26 cellular contexts compared by ENCODE assay signal in the genomic region with DNA sequence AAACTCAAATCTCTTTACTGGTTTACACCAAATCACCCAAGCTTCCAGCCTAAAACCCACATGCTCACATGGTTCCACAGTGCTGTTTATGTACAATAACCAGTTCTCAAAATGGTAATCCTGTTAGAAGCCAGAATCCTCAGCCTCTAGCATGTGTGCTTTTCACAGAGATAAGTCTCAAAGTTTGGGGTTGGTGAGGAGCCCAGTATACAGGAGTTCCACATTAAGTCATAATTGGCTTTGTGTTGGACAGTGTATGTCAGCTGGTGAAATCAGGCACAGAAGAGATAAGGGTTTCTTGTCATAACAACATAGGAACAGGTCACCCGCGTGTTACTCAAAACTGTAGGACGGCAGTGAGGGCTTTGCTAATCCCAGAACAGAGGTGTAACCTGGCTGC. TPM values are rescaled to one million over a fixed set of nuclear protein-coding genes. Genes with fewer than 3 reads are reported as not detected.
DNase-seq lines count a peak whose midpoint lies in the region; ATAC-seq, FAIRE-seq and TF ChIP-seq lines count a peak whose summit lies in the region.
"Had no signal": no experiment of that assay in that cellular context is flagged by ENCODE, and none has a peak within 500 bp of the region (broad histone marks: within the 10 kb centered on the region; RNA-seq: fewer than 3 reads in every experiment).

A gene with protein sequence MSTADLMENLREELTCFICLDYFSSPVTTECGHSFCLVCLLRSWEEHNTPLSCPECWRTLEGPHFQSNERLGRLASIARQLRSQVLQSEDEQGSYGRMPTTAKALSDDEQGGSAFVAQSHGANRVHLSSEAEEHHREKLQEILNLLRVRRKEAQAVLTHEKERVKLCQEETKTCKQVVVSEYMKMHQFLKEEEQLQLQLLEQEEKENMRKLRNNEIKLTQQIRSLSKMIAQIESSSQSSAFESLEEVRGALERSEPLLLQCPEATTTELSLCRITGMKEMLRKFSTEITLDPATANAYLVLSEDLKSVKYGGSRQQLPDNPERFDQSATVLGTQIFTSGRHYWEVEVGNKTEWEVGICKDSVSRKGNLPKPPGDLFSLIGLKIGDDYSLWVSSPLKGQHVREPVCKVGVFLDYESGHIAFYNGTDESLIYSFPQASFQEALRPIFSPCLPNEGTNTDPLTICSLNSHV (plus strand): TSS at position 301 of the 400 bp plus-strand sequence. CDS start 118 bp downstream, outside the sequence.

- H2BK120ac ChIP-seq in H1 (replicated peaks; ENCODE audit: low read depth, low read length): no peak within 1 kb of the TSS

- intact Hi-C loops in mammary epithelial cell (cut with micrococcal nuclease) (no loop called here), MCF 10A (cut with micrococcal nuclease) (no loop called here)

- no peak within 1 kb of the TSS for H3K4ac ChIP-seq in H1 (replicated peaks; ENCODE audit: insufficient read length, low read depth, low read length)

- H3K36me3 ChIP-seq in mammary epithelial cell (ENCODE audit: insufficient read depth, low read length): no peaks in the 10 kb centered on the region
- no peaks in the 10 kb centered on the region for H3K36me3 ChIP-seq in H1 (ENCODE audit: control insufficient read depth in 2 of 4, insufficient read depth in 4 of 4, low read length in 3 of 4)
- no peaks in the 10 kb centered on the region for H3K36me3 ChIP-seq in osteoblast (ENCODE audit: insufficient read depth, low read length)
- H3K36me3 ChIP-seq: BE2C; BLaER1 treated with 17β-estradiol and CSF1 and Interleukin-3, amounts not matched to agents 10 nM and 100 nM had no signal

- no peak within 1 kb of the TSS for H3K4me2 ChIP-seq in mammary epithelial cell (ENCODE audit: insufficient read depth, low read depth, low read length)
- no peak within 1 kb of the TSS for H3K4me2 ChIP-seq in H1 (ENCODE audit: insufficient read depth in 1 of 2, low read depth in 2 of 2, low read length in 2 of 2)
- no peak within 1 kb of the TSS for H3K4me2 ChIP-seq in osteoblast (ENCODE audit: insufficient read depth, low read length)
- H3K4me2 ChIP-seq: BLaER1 treated with 17β-estradiol and CSF1 and Interleukin-3, amounts not matched to agents 10 nM and 100 nM had no signal

- CTCF ChIA-PET in mammary epithelial cell (lab: Charles Lee; ENCODE audit: low non-redundant PET): no interaction called here
- CTCF ChIA-PET in MCF 10A (lab: Yijun Ruan, JAX): no interaction called here
- CTCF ChIA-PET in H1 (lab: Charles Lee; ENCODE audit: partially characterized antibody): interaction anchor here (0.6 to 1.8 kb wide), 2 partner anchors 8 to 147 kb away, joined by 3 to 6 read pairs; no protein-coding TSS in a partner anchor

- H2AFZ ChIP-seq in mammary epithelial cell (ENCODE audit: low read depth, low read length) (peak within 1 kb of the TSS; percentile 42), H1 (ENCODE audit: low read length) (0 out of 2 replicates have a peak within 1 kb of the TSS, but pooled peaks have one; percentile 67), osteoblast (ENCODE audit: low read length) (no peak within 1 kb of the TSS)

- TF ChIP-seq EP300 in H1 (IDR thresholded peaks at IDR 0.05; ENCODE audit: borderline replicate concordance in 1 of 2, low read depth in 2 of 2, low read length in 2 of 2): no peak

- no peak within 1 kb of the TSS for H3K18ac ChIP-seq in H1 (ENCODE audit: extremely low read depth, low read length)

- H3K27me3 Mint-ChIP-seq in MCF 10A (ENCODE audit: insufficient read depth, unreplicated experiment): no peaks in the 10 kb centered on the region
- H3K27me3 Mint-ChIP-seq: CD4-positive, alpha-beta T cell; CD8-positive, alpha-beta memory T cell had no signal

- no peaks in the 10 kb centered on the region for H3K9me3 Mint-ChIP-seq in MCF 10A (ENCODE audit: unreplicated experiment)
- H3K9me3 Mint-ChIP-seq: H9 had no signal

- H3K4me1 ChIP-seq in mammary epithelial cell (ENCODE audit: insufficient read depth, low read length): no peaks in the 10 kb centered on the region
- H3K4me1 ChIP-seq in H1 (replicated peaks in 1 of 4; ENCODE audit: control insufficient read depth in 3 of 4, insufficient read depth in 4 of 4, low read length in 3 of 4): no peaks in the 10 kb centered on the region
- no peaks in the 10 kb centered on the region for H3K4me1 ChIP-seq in osteoblast (ENCODE audit: insufficient read depth, low read length)
- H3K4me1 ChIP-seq: BE2C had no signal

- no TSS peak for BruUV-seq in mammary epithelial cell (replicated peaks; lab: Mats Ljungman, UMichigan)
- no TSS peak for BruUV-seq in MCF 10A (replicated peaks; lab: Mats Ljungman, UMichigan)

- no peak within 1 kb of the TSS; the same call in 1 of the 2 replicates for H2BK5ac ChIP-seq in H1 (ENCODE audit: low read depth, low read length)

- POLR2A ChIA-PET in MCF 10A (lab: Yijun Ruan, JAX) (interaction anchor here (1.7 kb wide), 1 partner anchor 12 kb away, joined by 4 read pairs; no protein-coding TSS in a partner anchor), H1 (lab: Charles Lee; ENCODE audit: partially characterized antibody) (interaction anchor here (0.8 to 1.6 kb wide), 2 partner anchors 31 to 134 kb away, joined by 4 to 5 read pairs; no protein-coding TSS in a partner anchor)

- no peaks in the 10 kb centered on the region for H3K79me1 ChIP-seq in H1 (ENCODE audit: low read depth, low read length)

- H3K4me3 ChIP-seq in mammary epithelial cell (replicated peaks in 1 of 3; ENCODE audit: insufficient read depth in 1 of 3, low read depth in 2 of 3, low read length in 3 of 3) (no peak within 1 kb of the TSS), H1 (ENCODE audit: extremely low read depth in 1 of 4, insufficient read depth in 2 of 4, low read depth in 3 of 4, low read length in 4 of 4) (no peak within 1 kb of the TSS), osteoblast (ENCODE audit: insufficient read depth, low read length) (no peak within 1 kb of the TSS)
- H3K4me3 ChIP-seq: BLaER1 treated with 17β-estradiol and CSF1 and Interleukin-3, amounts not matched to agents 10 nM and 100 nM had no signal

- no peaks in the 10 kb centered on the region for H4K20me1 ChIP-seq in mammary epithelial cell (ENCODE audit: insufficient read depth, low read length)
- no peaks in the 10 kb centered on the region for H4K20me1 ChIP-seq in H1 (replicated peaks in 1 of 2; ENCODE audit: control insufficient read depth in 1 of 2, insufficient read depth in 2 of 2, low read length in 2 of 2)
- no peaks in the 10 kb centered on the region for H4K20me1 ChIP-seq in osteoblast (ENCODE audit: insufficient read depth, low read length)
- H4K20me1 ChIP-seq: BLaER1 treated with 17β-estradiol and CSF1 and Interleukin-3, amounts not matched to agents 10 nM and 100 nM had no signal

- in situ Hi-C loops in mammary epithelial cell (cut with MboI; ENCODE audit: low sequenced_read_pairs in 2 of 2): no loop called here

- H2BK15ac ChIP-seq in H1 (ENCODE audit: low read length): 0 out of 2 replicates have a peak within 1 kb of the TSS, but pooled peaks have one; percentile 4

- peaks cover 2% of the 10 kb centered on the region; the same call in 1 of the 2 replicates for H3K23me2 ChIP-seq in H1 (ENCODE audit: low read depth, low read length)

- FAIRE-seq in H1 (lab: Jason Lieb, UNC): no peak
- FAIRE-seq: A204.1, D721Med, GM12891, GM18507 had no signal

- TF ChIP-seq POLR2A in H1 (IDR thresholded peaks at IDR 0.05; ENCODE audit: control extremely low read depth in 1 of 2, low read depth in 2 of 2, low read length in 2 of 2): no peak

- no peak within 1 kb of the TSS for H4K91ac ChIP-seq in H1 (replicated peaks; ENCODE audit: insufficient read length, low read length)

- H3K79me2 ChIP-seq in mammary epithelial cell (ENCODE audit: insufficient read depth, low read length): no peaks in the 10 kb centered on the region
- no peaks in the 10 kb centered on the region for H3K79me2 ChIP-seq in H1 (ENCODE audit: control insufficient read depth in 1 of 2, insufficient read depth in 2 of 2, low read length in 2 of 2)
- H3K79me2 ChIP-seq in osteoblast (ENCODE audit: insufficient read depth, low read length): no peaks in the 10 kb centered on the region

- H3K56ac ChIP-seq in H1 (replicated peaks; ENCODE audit: insufficient read length, low read depth, low read length): no peak within 1 kb of the TSS

- H3K27ac ChIP-seq in mammary epithelial cell (ENCODE audit: insufficient read depth, low read depth, low read length) (no peak within 1 kb of the TSS), H1 (ENCODE audit: low read depth, low read length) (no peak within 1 kb of the TSS), osteoblast (ENCODE audit: low read depth, low read length) (no peak within 1 kb of the TSS)
- H3K27ac ChIP-seq: 22Rv1; BLaER1 treated with 17β-estradiol and CSF1 and Interleukin-3, amounts not matched to agents 10 nM and 100 nM had no signal

- H3K9ac ChIP-seq in mammary epithelial cell (ENCODE audit: insufficient read depth, low read length) (no peak within 1 kb of the TSS), H1 (replicated peaks in 1 of 4; ENCODE audit: extremely low read depth in 1 of 4, low read depth in 3 of 4, low read length in 3 of 4) (no peak within 1 kb of the TSS)
- H3K9ac ChIP-seq: BLaER1 treated with 17β-estradiol and CSF1 and Interleukin-3, amounts not matched to agents 10 nM and 100 nM had no signal

- TF ChIP-seq CTCF in mammary epithelial cell (conservative IDR thresholded peaks at IDR 0.05 in 1 of 2, IDR thresholded peaks at IDR 0.05 in 1 of 2; ENCODE audit: extremely low read depth in 1 of 2, insufficient read depth in 1 of 2, low read depth in 1 of 2, low read length in 2 of 2): no peak
- TF ChIP-seq CTCF in MCF 10A (IDR thresholded peaks at IDR 0.05; ENCODE audit: unreplicated experiment): no peak
- no peak for TF ChIP-seq CTCF in H1 (IDR thresholded peaks at IDR 0.05; ENCODE audit: control extremely low read depth in 1 of 3, insufficient read depth in 1 of 3, low read depth in 1 of 3, low read length in 3 of 3)
- no peak for TF ChIP-seq CTCF in osteoblast (IDR thresholded peaks at IDR 0.05; ENCODE audit: extremely low read depth, low read depth, low read length)

- TF ChIP-seq RAD21 in H1 (IDR thresholded peaks at IDR 0.05 in 1 of 2, conservative IDR thresholded peaks at IDR 0.05 in 1 of 2; ENCODE audit: low read depth in 2 of 2, low read length in 2 of 2): no peak

- no peak within 1 kb of the TSS for H3K4me3 Mint-ChIP-seq in MCF 10A (ENCODE audit: unreplicated experiment)
- H3K4me3 Mint-ChIP-seq: CD14-positive monocyte; CD4-positive, alpha-beta T cell; CD8-positive, alpha-beta memory T cell; H9 had no signal

- ATAC-seq in GM19397 (IDR thresholded peaks at IDR 0.05; ENCODE audit: unreplicated experiment): no peak
- ATAC-seq: HCT116 had no signal

- H3K4me1 Mint-ChIP-seq in MCF 10A (ENCODE audit: insufficient read depth, unreplicated experiment): peaks cover 5% of the 10 kb centered on the region
- H3K4me1 Mint-ChIP-seq: CD14-positive monocyte; CD8-positive, alpha-beta memory T cell had no signal

- no peaks in the 10 kb centered on the region for H3K27me3 ChIP-seq in mammary epithelial cell (ENCODE audit: insufficient read depth, low read length)
- no peaks in the 10 kb centered on the region for H3K27me3 ChIP-seq in H1 (replicated peaks in 1 of 4; ENCODE audit: control insufficient read depth in 3 of 4, extremely low read depth in 1 of 4, insufficient read depth in 3 of 4, low read length in 3 of 4)
- no peaks in the 10 kb centered on the region for H3K27me3 ChIP-seq in osteoblast (ENCODE audit: insufficient read depth, low read length)
- H3K27me3 ChIP-seq: BE2C; BLaER1 treated with 17β-estradiol and CSF1 and Interleukin-3, amounts not matched to agents 10 nM and 100 nM had no signal

- H3K27ac Mint-ChIP-seq in MCF 10A (ENCODE audit: low read depth, unreplicated experiment): no peak within 1 kb of the TSS
- H3K27ac Mint-ChIP-seq: CD14-positive monocyte; CD4-positive, alpha-beta T cell had no signal

- no peak within 1 kb of the TSS for H4K8ac ChIP-seq in H1 (ENCODE audit: extremely low read depth, insufficient read depth, low read length)

- no peak within 1 kb of the TSS for H4K5ac ChIP-seq in H1 (ENCODE audit: insufficient read length, low read depth, low read length)

- H3K36me3 Mint-ChIP-seq in MCF 10A (ENCODE audit: insufficient read depth, unreplicated experiment): no peaks in the 10 kb centered on the region
- H3K36me3 Mint-ChIP-seq: CD14-positive monocyte; CD8-positive, alpha-beta memory T cell had no signal

- no peak within 1 kb of the TSS for H3K23ac ChIP-seq in H1 (ENCODE audit: insufficient read length)

- H3K14ac ChIP-seq in H1 (ENCODE audit: insufficient read length): no peak within 1 kb of the TSS

- H2BK12ac ChIP-seq in H1 (ENCODE audit: low read depth, low read length): peak within 1 kb of the TSS; percentile 64; the same call in 1 of the 2 replicates

- DNase-seq in mammary epithelial cell: no peak
- DNase-seq in MCF 10A (ENCODE audit: unreplicated experiment): no peak
- no peak for DNase-seq in H1 (ENCODE audit: low read depth in 1 of 2, low spot score in 2 of 2)
- DNase-seq in islet precursor cell: peak; percentile 37
- DNase-seq in osteoblast (ENCODE audit: insufficient read length, low spot score, missing footprints): peak; percentile 69
- DNase-seq in T-helper 1 cell: no peak
- no peak for DNase-seq in NCI-H345 (lab: John Stamatoyannopoulos, UW)
- DNase-seq: BE2C; CD4-positive, alpha-beta T cell; CD8-positive, alpha-beta memory T cell; DMS 273 treated with DMSO at 0.1 percent for 48 hours; DMS79; EL; GDM1; GOT3; H9 had no signal

- H3K9me3 ChIP-seq in mammary epithelial cell (replicated peaks; ENCODE audit: insufficient read depth, low read length) (no peaks in the 10 kb centered on the region), H1 (ENCODE audit: insufficient read depth in 2 of 2, low read depth in 1 of 2, low read length in 1 of 2) (no peaks in the 10 kb centered on the region), osteoblast (ENCODE audit: low read depth, low read length) (no peaks in the 10 kb centered on the region)
- H3K9me3 ChIP-seq: BE2C had no signal

- dilution Hi-C loops in mammary epithelial cell (cut with HindIII; ENCODE audit: low sequenced_read_pairs): no loop called here

- H2AK5ac ChIP-seq in H1 (ENCODE audit: low read depth, low read length): no peak within 1 kb of the TSS

- H2BK20ac ChIP-seq in H1 (ENCODE audit: low read length): 0 out of 2 replicates have a peak within 1 kb of the TSS, but pooled peaks have one; percentile 43

- WGBS in mammary epithelial cell (ENCODE audit: low coverage, missing lambda C conversion rate): 96% methylated on average over 3 of the region's 3 CpGs
- WGBS in H1 (ENCODE audit: extremely low coverage in 1 of 2, insufficient coverage in 1 of 2, insufficient read length in 1 of 2, insufficient replicate concordance in 2 of 2, low coverage in 1 of 2, low lambda C conversion rate in 2 of 2, missing lambda C conversion rate in 1 of 2), 2 experiments: 97% methylated on average over 3 of the region's 3 CpGs; no CpG with 5 or more reads in 1 of the 2 experiments

RNA-seq across cellular contexts. Expression of the gene that starts here (rescaled TPM):
- not detected for total RNA-seq in mammary epithelial cell
- polyA plus RNA-seq in mammary epithelial cell: not detected
- not detected for polyA minus RNA-seq in mammary epithelial cell
- total RNA-seq in MCF 10A (2022): not detected in 2 replicates
- not detected in 2 replicates for total RNA-seq in H1 (2021; fragmentation: NEBNext Ultra II Directional; extraction: Animal tissue kit (Norgen Biotek cat#: 25700))
- polyA plus RNA-seq in H1 (2011; rRNA removed): not detected in 2 replicates
- not detected for polyA plus RNA-seq in H1 (2011; cell fraction: cytosol; rRNA removed)
- polyA plus RNA-seq in H1 (2011; cell fraction: nucleus; rRNA removed): not detected
- polyA plus RNA-seq in H1 (2012, experiment 1 of 2): not detected in 4 replicates
- not detected for polyA plus RNA-seq in H1 (2012, experiment 2 of 2)
- polyA plus RNA-seq in H1 (2013, experiment 1 of 2): 0.04 TPM
- polyA plus RNA-seq in H1 (2013, experiment 2 of 2): not detected
- polyA minus RNA-seq in H1 (2011; rRNA and poly(A)+ RNA removed): not detected in 2 replicates
- polyA minus RNA-seq in H1 (2011; cell fraction: cytosol; rRNA and poly(A)+ RNA removed): not detected
- polyA minus RNA-seq in H1 (2011; cell fraction: nucleus; rRNA and poly(A)+ RNA removed): not detected
- total RNA-seq in osteoblast: not detected in 2 replicates
- total RNA-seq: CD4-positive, alpha-beta T cell; CD8-positive, alpha-beta memory T cell; H9 had no signal
- polyA plus RNA-seq: AG04450; CD14-positive monocyte; CD8-positive, alpha-beta memory T cell had no signal

Comparison
In these comparisons a context has a peak if more than half of its experiments do, and no peak if none do; other contexts are left out.
1. Peak in DNase-seq in osteoblast; RNA of the gene not detected or under 1 TPM.